Comparison of ENCODE assay signal across 1 cellular context in genomic region chr1:100265931-100266830, GRCh38.
TF ChIP-seq lines count a peak whose summit lies in the region.

Gene RTCA, plus strand, starts transcription at chr1:100266216. Its CDS starts 160 bp downstream, at chr1:100266376.

TF ChIP-seq in HCT116, 20 proteins besides CTCF, POLR2A, EP300 and RAD21 (continued from another document):
- TF ChIP-seq REST (IDR thresholded peaks at IDR 0.05; ENCODE audit: low read depth) (no peak), ATF3 (IDR thresholded peaks at IDR 0.05) (no peak), SP1 (IDR thresholded peaks at IDR 0.05; ENCODE audit: low read depth) (peak; percentile 11; the same call in 1 of the 2 replicates), JUND (IDR thresholded peaks at IDR 0.05) (no peak), EZH2 (IDR thresholded peaks at IDR 0.05) (no peak)
